ENCODE assay signal across 1 cellular context in genomic region chr6:121334299-121335104, GRCh38.
TF ChIP-seq lines count a peak whose summit lies in the region.

A gene with protein sequence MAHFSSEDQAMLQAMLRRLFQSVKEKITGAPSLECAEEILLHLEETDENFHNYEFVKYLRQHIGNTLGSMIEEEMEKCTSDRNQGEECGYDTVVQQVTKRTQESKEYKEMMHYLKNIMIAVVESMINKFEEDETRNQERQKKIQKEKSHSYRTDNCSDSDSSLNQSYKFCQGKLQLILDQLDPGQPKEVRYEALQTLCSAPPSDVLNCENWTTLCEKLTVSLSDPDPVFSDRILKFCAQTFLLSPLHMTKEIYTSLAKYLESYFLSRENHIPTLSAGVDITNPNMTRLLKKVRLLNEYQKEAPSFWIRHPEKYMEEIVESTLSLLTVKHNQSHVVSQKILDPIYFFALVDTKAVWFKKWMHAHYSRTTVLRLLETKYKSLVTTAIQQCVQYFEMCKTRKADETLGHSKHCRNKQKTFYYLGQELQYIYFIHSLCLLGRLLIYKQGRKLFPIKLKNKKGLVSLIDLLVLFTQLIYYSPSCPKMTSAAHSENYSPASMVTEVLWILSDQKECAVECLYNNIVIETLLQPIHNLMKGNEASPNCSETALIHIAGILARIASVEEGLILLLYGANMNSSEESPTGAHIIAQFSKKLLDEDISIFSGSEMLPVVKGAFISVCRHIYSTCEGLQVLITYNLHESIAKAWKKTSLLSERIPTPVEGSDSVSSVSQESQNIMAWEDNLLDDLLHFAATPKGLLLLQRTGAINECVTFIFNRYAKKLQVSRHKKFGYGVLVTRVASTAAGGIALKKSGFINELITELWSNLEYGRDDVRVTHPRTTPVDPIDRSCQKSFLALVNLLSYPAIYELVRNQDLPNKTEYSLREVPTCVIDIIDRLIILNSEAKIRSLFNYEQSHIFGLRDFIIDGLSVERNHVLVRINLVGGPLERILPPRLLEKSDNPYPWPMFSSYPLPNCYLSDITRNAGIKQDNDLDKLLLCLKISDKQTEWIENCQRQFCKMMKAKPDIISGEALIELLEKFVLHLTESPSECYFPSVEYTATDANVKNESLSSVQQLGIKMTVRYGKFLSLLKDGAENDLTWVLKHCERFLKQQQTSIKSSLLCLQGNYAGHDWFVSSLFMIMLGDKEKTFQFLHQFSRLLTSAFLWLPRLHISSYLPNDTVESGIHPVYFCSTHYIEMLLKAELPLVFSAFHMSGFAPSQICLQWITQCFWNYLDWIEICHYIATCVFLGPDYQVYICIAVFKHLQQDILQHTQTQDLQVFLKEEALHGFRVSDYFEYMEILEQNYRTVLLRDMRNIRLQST (minus strand): TSS chr6:121334480. CDS start chr6:121334430, 50 bp downstream.

TF ChIP-seq in HepG2, 621 proteins besides CTCF, POLR2A, EP300 and RAD21 (continued from another document and continues in another):
- TF ChIP-seq ZBTB34 (CRISPR knock-in tag; IDR thresholded peaks at IDR 0.05) (peak; percentile 49; the same call in 1 of the 2 replicates), ZNF350 (CRISPR knock-in tag; IDR thresholded peaks at IDR 0.05; ENCODE audit: borderline replicate concordance, low read depth) (peak; percentile 93), HNRNPL (IDR thresholded peaks at IDR 0.05; ENCODE audit: low read depth, low read length) (no peak), THRA (CRISPR knock-in tag; IDR thresholded peaks at IDR 0.05; ENCODE audit: borderline replicate concordance) (peak; percentile 69; the same call in 1 of the 2 replicates), ZMYM3 (CRISPR knock-in tag; IDR thresholded peaks at IDR 0.05) (peak; percentile 11; the same call in 1 of the 2 replicates), MAZ (IDR thresholded peaks at IDR 0.05; ENCODE audit: borderline replicate concordance, low read depth, low read length) (peak; percentile 59; the same call in 1 of the 2 replicates), MAZ (CRISPR knock-in tag; IDR thresholded peaks at IDR 0.05; ENCODE audit: low read depth) (peak; percentile 82), IRF2 (CRISPR knock-in tag; IDR thresholded peaks at IDR 0.05) (peak; percentile 100), TAF1 (CRISPR knock-in tag; IDR thresholded peaks at IDR 0.05) (peak; percentile 76), HES4 (CRISPR knock-in tag; IDR thresholded peaks at IDR 0.05; ENCODE audit: borderline replicate concordance) (peak; percentile 59; the same call in 1 of the 2 replicates), ZNF761 (CRISPR knock-in tag; conservative IDR thresholded peaks at IDR 0.05) (peak; percentile 60; the same call in 1 of the 2 replicates), ZBTB20 (CRISPR knock-in tag; IDR thresholded peaks at IDR 0.05; ENCODE audit: borderline replicate concordance, low read depth) (0 out of 2 replicates have a peak, but pooled peaks have one; percentile 63), NBN (conservative IDR thresholded peaks at IDR 0.05) (no peak), ZNF772 (CRISPR knock-in tag; IDR thresholded peaks at IDR 0.05) (peak; percentile 95), CCDC6 (CRISPR knock-in tag; IDR thresholded peaks at IDR 0.05) (peak; percentile 79), ZNF317 (CRISPR knock-in tag; IDR thresholded peaks at IDR 0.05) (peak; percentile 86), PAXIP1 (CRISPR knock-in tag; conservative IDR thresholded peaks at IDR 0.05) (no peak), MTA3 (CRISPR knock-in tag; IDR thresholded peaks at IDR 0.05) (no peak), SOX13 (IDR thresholded peaks at IDR 0.05) (no peak), SOX13 (CRISPR knock-in tag; conservative IDR thresholded peaks at IDR 0.05 in 1 of 2, IDR thresholded peaks at IDR 0.05 in 1 of 2) (peak in 1 of 2 experiments; percentile 49; a peak in 1 of 4 replicates), MED1 (CRISPR knock-in tag; IDR thresholded peaks at IDR 0.05) (peak; percentile 48; the same call in 1 of the 2 replicates), KDM1A (CRISPR knock-in tag; IDR thresholded peaks at IDR 0.05) (peak; percentile 63; the same call in 1 of the 2 replicates), ZNF225 (CRISPR knock-in tag; IDR thresholded peaks at IDR 0.05) (peak; percentile 91; the same call in 1 of the 2 replicates)
- TF ChIP-seq, protein P1, sequence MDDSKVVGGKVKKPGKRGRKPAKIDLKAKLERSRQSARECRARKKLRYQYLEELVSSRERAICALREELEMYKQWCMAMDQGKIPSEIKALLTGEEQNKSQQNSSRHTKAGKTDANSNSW (CRISPR knock-in tag; IDR thresholded peaks at IDR 0.05; ENCODE audit: borderline replicate concordance): peak; percentile 77; the same call in 1 of the 2 replicates
- TF ChIP-seq, protein P2, sequence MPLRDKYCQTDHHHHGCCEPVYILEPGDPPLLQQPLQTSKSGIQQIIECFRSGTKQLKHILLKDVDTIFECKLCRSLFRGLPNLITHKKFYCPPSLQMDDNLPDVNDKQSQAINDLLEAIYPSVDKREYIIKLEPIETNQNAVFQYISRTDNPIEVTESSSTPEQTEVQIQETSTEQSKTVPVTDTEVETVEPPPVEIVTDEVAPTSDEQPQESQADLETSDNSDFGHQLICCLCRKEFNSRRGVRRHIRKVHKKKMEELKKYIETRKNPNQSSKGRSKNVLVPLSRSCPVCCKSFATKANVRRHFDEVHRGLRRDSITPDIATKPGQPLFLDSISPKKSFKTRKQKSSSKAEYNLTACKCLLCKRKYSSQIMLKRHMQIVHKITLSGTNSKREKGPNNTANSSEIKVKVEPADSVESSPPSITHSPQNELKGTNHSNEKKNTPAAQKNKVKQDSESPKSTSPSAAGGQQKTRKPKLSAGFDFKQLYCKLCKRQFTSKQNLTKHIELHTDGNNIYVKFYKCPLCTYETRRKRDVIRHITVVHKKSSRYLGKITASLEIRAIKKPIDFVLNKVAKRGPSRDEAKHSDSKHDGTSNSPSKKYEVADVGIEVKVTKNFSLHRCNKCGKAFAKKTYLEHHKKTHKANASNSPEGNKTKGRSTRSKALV (CRISPR knock-in tag; IDR thresholded peaks at IDR 0.05): peak; percentile 24; the same call in 1 of the 2 replicates
- TF ChIP-seq, protein P3, sequence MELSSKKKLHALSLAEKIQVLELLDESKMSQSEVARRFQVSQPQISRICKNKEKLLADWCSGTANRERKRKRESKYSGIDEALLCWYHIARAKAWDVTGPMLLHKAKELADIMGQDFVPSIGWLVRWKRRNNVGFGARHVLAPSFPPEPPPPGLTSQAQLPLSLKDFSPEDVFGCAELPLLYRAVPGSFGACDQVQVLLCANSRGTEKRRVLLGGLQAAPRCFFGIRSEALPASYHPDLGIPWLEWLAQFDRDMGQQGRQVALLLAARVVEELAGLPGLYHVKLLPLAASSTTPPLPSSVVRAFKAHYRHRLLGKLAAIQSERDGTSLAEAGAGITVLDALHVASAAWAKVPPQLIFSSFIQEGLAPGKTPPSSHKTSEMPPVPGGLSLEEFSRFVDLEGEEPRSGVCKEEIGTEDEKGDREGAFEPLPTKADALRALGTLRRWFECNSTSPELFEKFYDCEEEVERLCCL (CRISPR knock-in tag; IDR thresholded peaks at IDR 0.05; ENCODE audit: borderline replicate concordance): 0 out of 2 replicates have a peak, but pooled peaks have one; percentile 90
- TF ChIP-seq, protein P4, sequence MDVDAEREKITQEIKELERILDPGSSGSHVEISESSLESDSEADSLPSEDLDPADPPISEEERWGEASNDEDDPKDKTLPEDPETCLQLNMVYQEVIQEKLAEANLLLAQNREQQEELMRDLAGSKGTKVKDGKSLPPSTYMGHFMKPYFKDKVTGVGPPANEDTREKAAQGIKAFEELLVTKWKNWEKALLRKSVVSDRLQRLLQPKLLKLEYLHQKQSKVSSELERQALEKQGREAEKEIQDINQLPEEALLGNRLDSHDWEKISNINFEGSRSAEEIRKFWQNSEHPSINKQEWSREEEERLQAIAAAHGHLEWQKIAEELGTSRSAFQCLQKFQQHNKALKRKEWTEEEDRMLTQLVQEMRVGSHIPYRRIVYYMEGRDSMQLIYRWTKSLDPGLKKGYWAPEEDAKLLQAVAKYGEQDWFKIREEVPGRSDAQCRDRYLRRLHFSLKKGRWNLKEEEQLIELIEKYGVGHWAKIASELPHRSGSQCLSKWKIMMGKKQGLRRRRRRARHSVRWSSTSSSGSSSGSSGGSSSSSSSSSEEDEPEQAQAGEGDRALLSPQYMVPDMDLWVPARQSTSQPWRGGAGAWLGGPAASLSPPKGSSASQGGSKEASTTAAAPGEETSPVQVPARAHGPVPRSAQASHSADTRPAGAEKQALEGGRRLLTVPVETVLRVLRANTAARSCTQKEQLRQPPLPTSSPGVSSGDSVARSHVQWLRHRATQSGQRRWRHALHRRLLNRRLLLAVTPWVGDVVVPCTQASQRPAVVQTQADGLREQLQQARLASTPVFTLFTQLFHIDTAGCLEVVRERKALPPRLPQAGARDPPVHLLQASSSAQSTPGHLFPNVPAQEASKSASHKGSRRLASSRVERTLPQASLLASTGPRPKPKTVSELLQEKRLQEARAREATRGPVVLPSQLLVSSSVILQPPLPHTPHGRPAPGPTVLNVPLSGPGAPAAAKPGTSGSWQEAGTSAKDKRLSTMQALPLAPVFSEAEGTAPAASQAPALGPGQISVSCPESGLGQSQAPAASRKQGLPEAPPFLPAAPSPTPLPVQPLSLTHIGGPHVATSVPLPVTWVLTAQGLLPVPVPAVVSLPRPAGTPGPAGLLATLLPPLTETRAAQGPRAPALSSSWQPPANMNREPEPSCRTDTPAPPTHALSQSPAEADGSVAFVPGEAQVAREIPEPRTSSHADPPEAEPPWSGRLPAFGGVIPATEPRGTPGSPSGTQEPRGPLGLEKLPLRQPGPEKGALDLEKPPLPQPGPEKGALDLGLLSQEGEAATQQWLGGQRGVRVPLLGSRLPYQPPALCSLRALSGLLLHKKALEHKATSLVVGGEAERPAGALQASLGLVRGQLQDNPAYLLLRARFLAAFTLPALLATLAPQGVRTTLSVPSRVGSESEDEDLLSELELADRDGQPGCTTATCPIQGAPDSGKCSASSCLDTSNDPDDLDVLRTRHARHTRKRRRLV (CRISPR knock-in tag; IDR thresholded peaks at IDR 0.05): peak; percentile 67; the same call in 1 of the 2 replicates
- TF ChIP-seq, protein P5, sequence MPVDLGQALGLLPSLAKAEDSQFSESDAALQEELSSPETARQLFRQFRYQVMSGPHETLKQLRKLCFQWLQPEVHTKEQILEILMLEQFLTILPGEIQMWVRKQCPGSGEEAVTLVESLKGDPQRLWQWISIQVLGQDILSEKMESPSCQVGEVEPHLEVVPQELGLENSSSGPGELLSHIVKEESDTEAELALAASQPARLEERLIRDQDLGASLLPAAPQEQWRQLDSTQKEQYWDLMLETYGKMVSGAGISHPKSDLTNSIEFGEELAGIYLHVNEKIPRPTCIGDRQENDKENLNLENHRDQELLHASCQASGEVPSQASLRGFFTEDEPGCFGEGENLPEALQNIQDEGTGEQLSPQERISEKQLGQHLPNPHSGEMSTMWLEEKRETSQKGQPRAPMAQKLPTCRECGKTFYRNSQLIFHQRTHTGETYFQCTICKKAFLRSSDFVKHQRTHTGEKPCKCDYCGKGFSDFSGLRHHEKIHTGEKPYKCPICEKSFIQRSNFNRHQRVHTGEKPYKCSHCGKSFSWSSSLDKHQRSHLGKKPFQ (CRISPR knock-in tag; IDR thresholded peaks at IDR 0.05; ENCODE audit: insufficient replicate concordance): peak; percentile 85
